In the genomic region with DNA sequence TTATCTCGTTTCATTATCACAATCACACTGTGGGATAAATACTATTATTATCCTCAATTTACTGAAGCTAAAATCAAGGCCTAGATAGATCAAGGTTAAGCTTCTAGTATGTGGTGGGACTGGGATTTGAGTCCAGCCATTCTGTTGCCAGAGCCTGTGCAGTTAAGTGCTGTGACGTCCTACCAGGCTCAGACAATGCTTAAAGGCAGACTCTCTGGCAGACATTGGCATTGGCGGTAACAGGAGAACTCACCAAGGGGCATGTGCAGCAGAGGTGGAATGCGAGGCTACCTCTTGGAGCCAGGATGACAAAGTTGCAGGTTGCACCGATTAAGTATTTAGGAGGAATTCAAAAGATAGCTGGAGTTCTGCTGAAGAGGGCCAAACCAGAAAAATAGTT, we compare ENCODE assay signal across 8 cellular contexts.
"Had no signal": no experiment of that assay in that cellular context is flagged by ENCODE, and none has a peak within 500 bp of the region (broad histone marks: within the 10 kb centered on the region; RNA-seq: fewer than 3 reads in every experiment).

No MANE protein-coding gene starts in this region.

- H3K36me3 ChIP-seq: HAP-1 had no signal

- DNase-seq: GM23248, GOT3, H7, HFFc6 had no signal

- H3K4me3 ChIP-seq: GM23248, HAP-1 had no signal

- H3K27ac ChIP-seq: GM23248, HL-60 had no signal

- ATAC-seq: HCT116, HepG2 had no signal

- H2AFZ ChIP-seq: GM23248 had no signal

- H3K4me1 ChIP-seq: HAP-1 had no signal

- H3K9me3 ChIP-seq: HAP-1 had no signal

- H3K9ac ChIP-seq: GM23248 had no signal
